ENCODE assay signal across 1 cellular context in the genomic region with DNA sequence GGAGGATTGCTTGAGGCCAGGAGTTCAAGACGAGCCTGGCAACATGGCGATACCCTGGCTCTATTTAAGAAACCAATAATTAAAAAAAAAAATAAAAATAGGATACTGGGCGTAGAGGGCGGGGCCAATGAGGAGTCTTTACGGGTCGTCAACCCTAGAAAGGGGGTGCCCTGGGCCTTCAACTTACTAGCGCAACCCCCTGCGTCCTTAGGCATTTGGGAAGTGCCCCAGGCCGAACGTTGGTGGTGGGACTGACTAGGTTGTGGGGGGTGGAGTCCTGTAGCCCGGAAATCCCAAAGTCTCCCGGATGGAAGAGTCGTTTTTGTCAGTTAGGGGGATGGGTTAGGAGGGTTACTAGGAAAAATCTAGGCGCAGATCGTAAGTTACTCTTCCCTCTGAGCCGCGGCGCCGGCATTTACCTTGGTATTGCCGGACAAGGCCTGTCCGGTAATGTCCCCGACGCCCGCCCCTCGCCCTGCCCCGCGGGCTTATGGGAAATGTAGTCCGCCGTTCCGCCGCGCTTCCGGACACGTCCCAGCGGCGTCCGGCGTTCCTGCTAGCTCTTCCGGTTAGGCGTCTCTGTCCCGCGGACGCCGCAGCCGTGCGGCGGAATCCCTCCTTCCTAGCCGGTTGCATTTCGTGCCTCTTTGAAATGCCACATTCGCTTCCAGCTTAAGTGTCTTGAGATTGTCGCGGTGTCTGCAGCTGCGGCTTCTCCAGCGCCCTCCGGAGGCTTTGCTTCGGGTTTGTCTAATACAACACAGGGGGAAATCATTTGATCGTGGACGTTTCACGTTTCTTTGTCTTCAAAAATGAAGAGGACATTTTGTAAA.
TF ChIP-seq lines count a peak whose summit lies in the region.

No MANE protein-coding gene starts in this region.

TF ChIP-seq in HepG2, 621 proteins besides CTCF, POLR2A, EP300 and RAD21 (continued from another document and continues in another):
- TF ChIP-seq, protein P1, sequence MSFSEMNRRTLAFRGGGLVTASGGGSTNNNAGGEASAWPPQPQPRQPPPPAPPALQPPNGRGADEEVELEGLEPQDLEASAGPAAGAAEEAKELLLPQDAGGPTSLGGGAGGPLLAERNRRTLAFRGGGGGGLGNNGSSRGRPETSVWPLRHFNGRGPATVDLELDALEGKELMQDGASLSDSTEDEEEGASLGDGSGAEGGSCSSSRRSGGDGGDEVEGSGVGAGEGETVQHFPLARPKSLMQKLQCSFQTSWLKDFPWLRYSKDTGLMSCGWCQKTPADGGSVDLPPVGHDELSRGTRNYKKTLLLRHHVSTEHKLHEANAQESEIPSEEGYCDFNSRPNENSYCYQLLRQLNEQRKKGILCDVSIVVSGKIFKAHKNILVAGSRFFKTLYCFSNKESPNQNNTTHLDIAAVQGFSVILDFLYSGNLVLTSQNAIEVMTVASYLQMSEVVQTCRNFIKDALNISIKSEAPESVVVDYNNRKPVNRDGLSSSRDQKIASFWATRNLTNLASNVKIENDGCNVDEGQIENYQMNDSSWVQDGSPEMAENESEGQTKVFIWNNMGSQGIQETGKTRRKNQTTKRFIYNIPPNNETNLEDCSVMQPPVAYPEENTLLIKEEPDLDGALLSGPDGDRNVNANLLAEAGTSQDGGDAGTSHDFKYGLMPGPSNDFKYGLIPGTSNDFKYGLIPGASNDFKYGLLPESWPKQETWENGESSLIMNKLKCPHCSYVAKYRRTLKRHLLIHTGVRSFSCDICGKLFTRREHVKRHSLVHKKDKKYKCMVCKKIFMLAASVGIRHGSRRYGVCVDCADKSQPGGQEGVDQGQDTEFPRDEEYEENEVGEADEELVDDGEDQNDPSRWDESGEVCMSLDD (CRISPR knock-in tag; IDR thresholded peaks at IDR 0.05; ENCODE audit: borderline replicate concordance) = no peak
- TF ChIP-seq ZSCAN20 (CRISPR knock-in tag; IDR thresholded peaks at IDR 0.05; ENCODE audit: borderline replicate concordance) (no peak), YEATS4 (CRISPR knock-in tag; IDR thresholded peaks at IDR 0.05; ENCODE audit: borderline replicate concordance) (peak; percentile 79), ZNF737 (CRISPR knock-in tag; IDR thresholded peaks at IDR 0.05; ENCODE audit: borderline replicate concordance) (no peak), REPIN1 (CRISPR knock-in tag; IDR thresholded peaks at IDR 0.05; ENCODE audit: borderline replicate concordance, low read depth) (no peak), KLF15 (CRISPR knock-in tag; IDR thresholded peaks at IDR 0.05; ENCODE audit: borderline replicate concordance) (peak; percentile 77; the same call in 1 of the 2 replicates), ZNF235 (CRISPR knock-in tag; IDR thresholded peaks at IDR 0.05; ENCODE audit: borderline replicate concordance) (no peak), CHD2 (IDR thresholded peaks at IDR 0.05; ENCODE audit: low read depth, low read length) (no peak), DNMT1 (CRISPR knock-in tag; IDR thresholded peaks at IDR 0.05) (no peak), PRPF4 (IDR thresholded peaks at IDR 0.05; ENCODE audit: low read depth, low read length, poor library complexity, severe bottlenecking) (no peak), ZNF382 (CRISPR knock-in tag; IDR thresholded peaks at IDR 0.05; ENCODE audit: borderline replicate concordance) (no peak), MBD4 (IDR thresholded peaks at IDR 0.05; ENCODE audit: borderline replicate concordance, low read length) (no peak), MED8 (CRISPR knock-in tag; IDR thresholded peaks at IDR 0.05; ENCODE audit: insufficient replicate concordance) (no peak), ZNF138 (CRISPR knock-in tag; IDR thresholded peaks at IDR 0.05; ENCODE audit: low read depth) (no peak), PLRG1 (conservative IDR thresholded peaks at IDR 0.05) (no peak), HNF4A (CRISPR knock-in tag; IDR thresholded peaks at IDR 0.05) (0 out of 2 replicates have a peak, but pooled peaks have one; percentile 12), KLF6 (CRISPR knock-in tag; IDR thresholded peaks at IDR 0.05) (peak; percentile 86), SIN3A (IDR thresholded peaks at IDR 0.05; ENCODE audit: borderline replicate concordance, low read depth, low read length) (peak; percentile 93), ZSCAN31 (CRISPR knock-in tag; IDR thresholded peaks at IDR 0.05; ENCODE audit: low read depth) (no peak), GTF2F1 (IDR thresholded peaks at IDR 0.05; ENCODE audit: low read length) (no peak), ZNF263 (CRISPR knock-in tag; IDR thresholded peaks at IDR 0.05) (peak; percentile 51; the same call in 1 of the 2 replicates), NFIC (IDR thresholded peaks at IDR 0.05; ENCODE audit: low read length) (no peak), ZSCAN9 (CRISPR knock-in tag; IDR thresholded peaks at IDR 0.05; ENCODE audit: borderline replicate concordance) (no peak), RBM22 (optimal IDR thresholded peaks at IDR 0.05; ENCODE audit: low read length) (no peak)
- TF ChIP-seq, protein P2, sequence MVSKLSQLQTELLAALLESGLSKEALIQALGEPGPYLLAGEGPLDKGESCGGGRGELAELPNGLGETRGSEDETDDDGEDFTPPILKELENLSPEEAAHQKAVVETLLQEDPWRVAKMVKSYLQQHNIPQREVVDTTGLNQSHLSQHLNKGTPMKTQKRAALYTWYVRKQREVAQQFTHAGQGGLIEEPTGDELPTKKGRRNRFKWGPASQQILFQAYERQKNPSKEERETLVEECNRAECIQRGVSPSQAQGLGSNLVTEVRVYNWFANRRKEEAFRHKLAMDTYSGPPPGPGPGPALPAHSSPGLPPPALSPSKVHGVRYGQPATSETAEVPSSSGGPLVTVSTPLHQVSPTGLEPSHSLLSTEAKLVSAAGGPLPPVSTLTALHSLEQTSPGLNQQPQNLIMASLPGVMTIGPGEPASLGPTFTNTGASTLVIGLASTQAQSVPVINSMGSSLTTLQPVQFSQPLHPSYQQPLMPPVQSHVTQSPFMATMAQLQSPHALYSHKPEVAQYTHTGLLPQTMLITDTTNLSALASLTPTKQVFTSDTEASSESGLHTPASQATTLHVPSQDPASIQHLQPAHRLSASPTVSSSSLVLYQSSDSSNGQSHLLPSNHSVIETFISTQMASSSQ (IDR thresholded peaks at IDR 0.05; ENCODE audit: low read depth) = no peak
- TF ChIP-seq, protein P2 (CRISPR knock-in tag; IDR thresholded peaks at IDR 0.05; ENCODE audit: borderline replicate concordance) = no peak
- TF ChIP-seq, protein P3, sequence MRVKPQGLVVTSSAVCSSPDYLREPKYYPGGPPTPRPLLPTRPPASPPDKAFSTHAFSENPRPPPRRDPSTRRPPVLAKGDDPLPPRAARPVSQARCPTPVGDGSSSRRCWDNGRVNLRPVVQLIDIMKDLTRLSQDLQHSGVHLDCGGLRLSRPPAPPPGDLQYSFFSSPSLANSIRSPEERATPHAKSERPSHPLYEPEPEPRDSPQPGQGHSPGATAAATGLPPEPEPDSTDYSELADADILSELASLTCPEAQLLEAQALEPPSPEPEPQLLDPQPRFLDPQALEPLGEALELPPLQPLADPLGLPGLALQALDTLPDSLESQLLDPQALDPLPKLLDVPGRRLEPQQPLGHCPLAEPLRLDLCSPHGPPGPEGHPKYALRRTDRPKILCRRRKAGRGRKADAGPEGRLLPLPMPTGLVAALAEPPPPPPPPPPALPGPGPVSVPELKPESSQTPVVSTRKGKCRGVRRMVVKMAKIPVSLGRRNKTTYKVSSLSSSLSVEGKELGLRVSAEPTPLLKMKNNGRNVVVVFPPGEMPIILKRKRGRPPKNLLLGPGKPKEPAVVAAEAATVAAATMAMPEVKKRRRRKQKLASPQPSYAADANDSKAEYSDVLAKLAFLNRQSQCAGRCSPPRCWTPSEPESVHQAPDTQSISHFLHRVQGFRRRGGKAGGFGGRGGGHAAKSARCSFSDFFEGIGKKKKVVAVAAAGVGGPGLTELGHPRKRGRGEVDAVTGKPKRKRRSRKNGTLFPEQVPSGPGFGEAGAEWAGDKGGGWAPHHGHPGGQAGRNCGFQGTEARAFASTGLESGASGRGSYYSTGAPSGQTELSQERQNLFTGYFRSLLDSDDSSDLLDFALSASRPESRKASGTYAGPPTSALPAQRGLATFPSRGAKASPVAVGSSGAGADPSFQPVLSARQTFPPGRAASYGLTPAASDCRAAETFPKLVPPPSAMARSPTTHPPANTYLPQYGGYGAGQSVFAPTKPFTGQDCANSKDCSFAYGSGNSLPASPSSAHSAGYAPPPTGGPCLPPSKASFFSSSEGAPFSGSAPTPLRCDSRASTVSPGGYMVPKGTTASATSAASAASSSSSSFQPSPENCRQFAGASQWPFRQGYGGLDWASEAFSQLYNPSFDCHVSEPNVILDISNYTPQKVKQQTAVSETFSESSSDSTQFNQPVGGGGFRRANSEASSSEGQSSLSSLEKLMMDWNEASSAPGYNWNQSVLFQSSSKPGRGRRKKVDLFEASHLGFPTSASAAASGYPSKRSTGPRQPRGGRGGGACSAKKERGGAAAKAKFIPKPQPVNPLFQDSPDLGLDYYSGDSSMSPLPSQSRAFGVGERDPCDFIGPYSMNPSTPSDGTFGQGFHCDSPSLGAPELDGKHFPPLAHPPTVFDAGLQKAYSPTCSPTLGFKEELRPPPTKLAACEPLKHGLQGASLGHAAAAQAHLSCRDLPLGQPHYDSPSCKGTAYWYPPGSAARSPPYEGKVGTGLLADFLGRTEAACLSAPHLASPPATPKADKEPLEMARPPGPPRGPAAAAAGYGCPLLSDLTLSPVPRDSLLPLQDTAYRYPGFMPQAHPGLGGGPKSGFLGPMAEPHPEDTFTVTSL (CRISPR knock-in tag; IDR thresholded peaks at IDR 0.05; ENCODE audit: borderline replicate concordance) = peak; percentile 65; the same call in 1 of the 2 replicates
- TF ChIP-seq, protein P4, sequence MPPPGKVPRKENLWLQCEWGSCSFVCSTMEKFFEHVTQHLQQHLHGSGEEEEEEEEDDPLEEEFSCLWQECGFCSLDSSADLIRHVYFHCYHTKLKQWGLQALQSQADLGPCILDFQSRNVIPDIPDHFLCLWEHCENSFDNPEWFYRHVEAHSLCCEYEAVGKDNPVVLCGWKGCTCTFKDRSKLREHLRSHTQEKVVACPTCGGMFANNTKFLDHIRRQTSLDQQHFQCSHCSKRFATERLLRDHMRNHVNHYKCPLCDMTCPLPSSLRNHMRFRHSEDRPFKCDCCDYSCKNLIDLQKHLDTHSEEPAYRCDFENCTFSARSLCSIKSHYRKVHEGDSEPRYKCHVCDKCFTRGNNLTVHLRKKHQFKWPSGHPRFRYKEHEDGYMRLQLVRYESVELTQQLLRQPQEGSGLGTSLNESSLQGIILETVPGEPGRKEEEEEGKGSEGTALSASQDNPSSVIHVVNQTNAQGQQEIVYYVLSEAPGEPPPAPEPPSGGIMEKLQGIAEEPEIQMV (CRISPR knock-in tag; IDR thresholded peaks at IDR 0.05; ENCODE audit: low read depth) = peak; percentile 99
- TF ChIP-seq, protein P5, sequence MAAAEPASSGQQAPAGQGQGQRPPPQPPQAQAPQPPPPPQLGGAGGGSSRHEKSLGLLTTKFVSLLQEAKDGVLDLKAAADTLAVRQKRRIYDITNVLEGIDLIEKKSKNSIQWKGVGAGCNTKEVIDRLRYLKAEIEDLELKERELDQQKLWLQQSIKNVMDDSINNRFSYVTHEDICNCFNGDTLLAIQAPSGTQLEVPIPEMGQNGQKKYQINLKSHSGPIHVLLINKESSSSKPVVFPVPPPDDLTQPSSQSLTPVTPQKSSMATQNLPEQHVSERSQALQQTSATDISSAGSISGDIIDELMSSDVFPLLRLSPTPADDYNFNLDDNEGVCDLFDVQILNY (CRISPR knock-in tag; conservative IDR thresholded peaks at IDR 0.05) = no peak
- TF ChIP-seq, protein P6, sequence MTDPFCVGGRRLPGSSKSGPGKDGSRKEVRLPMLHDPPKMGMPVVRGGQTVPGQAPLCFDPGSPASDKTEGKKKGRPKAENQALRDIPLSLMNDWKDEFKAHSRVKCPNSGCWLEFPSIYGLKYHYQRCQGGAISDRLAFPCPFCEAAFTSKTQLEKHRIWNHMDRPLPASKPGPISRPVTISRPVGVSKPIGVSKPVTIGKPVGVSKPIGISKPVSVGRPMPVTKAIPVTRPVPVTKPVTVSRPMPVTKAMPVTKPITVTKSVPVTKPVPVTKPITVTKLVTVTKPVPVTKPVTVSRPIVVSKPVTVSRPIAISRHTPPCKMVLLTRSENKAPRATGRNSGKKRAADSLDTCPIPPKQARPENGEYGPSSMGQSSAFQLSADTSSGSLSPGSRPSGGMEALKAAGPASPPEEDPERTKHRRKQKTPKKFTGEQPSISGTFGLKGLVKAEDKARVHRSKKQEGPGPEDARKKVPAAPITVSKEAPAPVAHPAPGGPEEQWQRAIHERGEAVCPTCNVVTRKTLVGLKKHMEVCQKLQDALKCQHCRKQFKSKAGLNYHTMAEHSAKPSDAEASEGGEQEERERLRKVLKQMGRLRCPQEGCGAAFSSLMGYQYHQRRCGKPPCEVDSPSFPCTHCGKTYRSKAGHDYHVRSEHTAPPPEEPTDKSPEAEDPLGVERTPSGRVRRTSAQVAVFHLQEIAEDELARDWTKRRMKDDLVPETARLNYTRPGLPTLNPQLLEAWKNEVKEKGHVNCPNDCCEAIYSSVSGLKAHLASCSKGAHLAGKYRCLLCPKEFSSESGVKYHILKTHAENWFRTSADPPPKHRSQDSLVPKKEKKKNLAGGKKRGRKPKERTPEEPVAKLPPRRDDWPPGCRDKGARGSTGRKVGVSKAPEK (CRISPR knock-in tag; IDR thresholded peaks at IDR 0.05; ENCODE audit: borderline replicate concordance) = no peak
- TF ChIP-seq, protein P7, sequence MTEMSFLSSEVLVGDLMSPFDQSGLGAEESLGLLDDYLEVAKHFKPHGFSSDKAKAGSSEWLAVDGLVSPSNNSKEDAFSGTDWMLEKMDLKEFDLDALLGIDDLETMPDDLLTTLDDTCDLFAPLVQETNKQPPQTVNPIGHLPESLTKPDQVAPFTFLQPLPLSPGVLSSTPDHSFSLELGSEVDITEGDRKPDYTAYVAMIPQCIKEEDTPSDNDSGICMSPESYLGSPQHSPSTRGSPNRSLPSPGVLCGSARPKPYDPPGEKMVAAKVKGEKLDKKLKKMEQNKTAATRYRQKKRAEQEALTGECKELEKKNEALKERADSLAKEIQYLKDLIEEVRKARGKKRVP (CRISPR knock-in tag; IDR thresholded peaks at IDR 0.05) = no peak; a peak in 1 of 4 replicates
